ENCODE assay signal across 16 cellular contexts in genomic region chr10:34905200-34905927, GRCh38.
DNase-seq lines count a peak whose midpoint lies in the region; ATAC-seq, FAIRE-seq and TF ChIP-seq lines count a peak whose summit lies in the region.
"Had no signal": no experiment of that assay in that cellular context is flagged by ENCODE, and none has a peak within 500 bp of the region (broad histone marks: within the 10 kb centered on the region; RNA-seq: fewer than 3 reads in every experiment).

No MANE protein-coding gene starts in this region.

- ATAC-seq in PC-3, result no peak
- ATAC-seq: activated CD4-positive, alpha-beta T cell treated with anti-CD3 and anti-CD28 coated beads for 36 hours; activated CD8-positive, alpha-beta memory T cell treated with anti-CD3 and anti-CD28 coated beads, Interleukin-2, amount 10 ng/mL, durations not matched to agents 7 days and 5 days had no signal

- H3K9me3 ChIP-seq in PC-3 (ENCODE audit: low read length) (no peaks in the 10 kb centered on the region), H1 (ENCODE audit: insufficient read depth in 2 of 2, low read depth in 1 of 2, low read length in 1 of 2) (no peaks in the 10 kb centered on the region)
- H3K9me3 ChIP-seq: uterus had no signal

- H2BK12ac ChIP-seq in H1 (ENCODE audit: low read depth, low read length), result no peak overlapping the region

- H3K4me3 Mint-ChIP-seq in type B pancreatic cell, result peak overlapping the region; percentile 63
- H3K4me3 Mint-ChIP-seq: activated CD4-positive, alpha-beta T cell treated with anti-CD3 and anti-CD28 coated beads for 36 hours; activated CD8-positive, alpha-beta memory T cell treated with anti-CD3 and anti-CD28 coated beads, Interleukin-2, amount 10 ng/mL, durations not matched to agents 7 days and 5 days; stimulated activated naive CD8-positive, alpha-beta T cell treated with anti-CD3 and anti-CD28 coated beads, Interleukin-15, Interleukin-2, amounts not matched to agents 100 ng/mL and 50 ng/mL, for 24 hours had no signal

- no peak overlapping the region; the same call in 1 of the 2 replicates for H2BK15ac ChIP-seq in H1 (ENCODE audit: low read length)

- H3K4me1 Mint-ChIP-seq in type B pancreatic cell (ENCODE audit: unreplicated experiment), result peaks cover 33% of the 10 kb centered on the region
- H3K4me1 Mint-ChIP-seq: activated CD4-positive, alpha-beta T cell treated with anti-CD3 and anti-CD28 coated beads for 36 hours; activated CD8-positive, alpha-beta memory T cell treated with anti-CD3 and anti-CD28 coated beads, Interleukin-2, amount 10 ng/mL, durations not matched to agents 7 days and 5 days had no signal

- no peaks in the 10 kb centered on the region for H3K9me2 ChIP-seq in PC-3 (replicated peaks; ENCODE audit: low read length)

- H3K18ac ChIP-seq in H1 (ENCODE audit: extremely low read depth, low read length), result peak overlapping the region; percentile 22; the same call in 1 of the 2 replicates

- H3K79me2 ChIP-seq in PC-3 (ENCODE audit: low read length) (no peaks in the 10 kb centered on the region), H1 (ENCODE audit: control insufficient read depth in 1 of 2, insufficient read depth in 2 of 2, low read length in 2 of 2) (no peaks in the 10 kb centered on the region)

- peaks cover 4% of the 10 kb centered on the region; the same call in 1 of the 2 replicates for H3K4me1 ChIP-seq in PC-3 (ENCODE audit: insufficient read depth, low read length)
- H3K4me1 ChIP-seq in H1 (replicated peaks in 1 of 4; ENCODE audit: control insufficient read depth in 3 of 4, insufficient read depth in 4 of 4, low read length in 3 of 4), result peaks cover 4 to 13% (median 8%) of the 10 kb centered on the region in 4 experiments; a peak in 4 of 7 replicates

- H4K8ac ChIP-seq in H1 (ENCODE audit: extremely low read depth, insufficient read depth, low read length), result no peak overlapping the region

- H3K36me3 Mint-ChIP-seq in type B pancreatic cell, result no peaks in the 10 kb centered on the region
- H3K36me3 Mint-ChIP-seq: activated CD8-positive, alpha-beta memory T cell treated with anti-CD3 and anti-CD28 coated beads, Interleukin-2, amount 10 ng/mL, durations not matched to agents 7 days and 5 days had no signal

- H4K91ac ChIP-seq in H1 (replicated peaks; ENCODE audit: insufficient read length, low read length), result no peak overlapping the region

- H3K23me2 ChIP-seq in H1 (ENCODE audit: low read depth, low read length), result no peaks in the 10 kb centered on the region

- no peak for TF ChIP-seq EP300 in H1 (IDR thresholded peaks at IDR 0.05; ENCODE audit: borderline replicate concordance in 1 of 2, low read depth in 2 of 2, low read length in 2 of 2)

- DNase-seq in PC-3, result peak; percentile 68
- peak in 1 of 2 experiments; percentile 58 for DNase-seq in H1 (ENCODE audit: low read depth in 1 of 2, low spot score in 2 of 2)
- peak; percentile 26 for DNase-seq in mesenteric fat pad (ENCODE audit: low spot score)
- no peak for DNase-seq in type B pancreatic cell (ENCODE audit: extremely low spot score, unreplicated experiment)
- no peak for DNase-seq in nucleus accumbens (lab: John Stamatoyannopoulos, UW)
- no peak for DNase-seq in posterior cingulate gyrus
- no peak for DNase-seq in SW480 (ENCODE audit: low spot score)
- DNase-seq: activated CD4-positive, alpha-beta T cell treated with anti-CD3 and anti-CD28 coated beads for 36 hours; activated CD8-positive, alpha-beta memory T cell treated with anti-CD3 and anti-CD28 coated beads, Interleukin-2, amount 10 ng/mL, durations not matched to agents 7 days and 5 days; AML-193; occipital lobe; T1000; uterus had no signal

- no peak overlapping the region for H4K5ac ChIP-seq in H1 (ENCODE audit: insufficient read length, low read depth, low read length)

- no peak overlapping the region for H2BK20ac ChIP-seq in H1 (ENCODE audit: low read length)

- H4K20me1 ChIP-seq in PC-3 (ENCODE audit: low read length), result no peaks in the 10 kb centered on the region
- H4K20me1 ChIP-seq in H1 (replicated peaks in 1 of 2; ENCODE audit: control insufficient read depth in 1 of 2, insufficient read depth in 2 of 2, low read length in 2 of 2), result no peaks in the 10 kb centered on the region

- 79% methylated on average over 9 of the region's 9 CpGs; no CpG with 5 or more reads in 1 of the 2 experiments for WGBS in H1 (ENCODE audit: extremely low coverage in 1 of 2, insufficient coverage in 1 of 2, insufficient read length in 1 of 2, insufficient replicate concordance in 2 of 2, low coverage in 1 of 2, low lambda C conversion rate in 2 of 2, missing lambda C conversion rate in 1 of 2), 2 experiments

- peak overlapping the region; percentile 14 for H2BK120ac ChIP-seq in H1 (replicated peaks; ENCODE audit: low read depth, low read length)

- no peak overlapping the region for H3K4me3 ChIP-seq in PC-3 (ENCODE audit: low read length)
- 0 out of 8 replicates have a peak overlapping the region, but pooled peaks of 1 of the 4 experiments have one; percentile 3 for H3K4me3 ChIP-seq in H1 (ENCODE audit: extremely low read depth in 1 of 4, insufficient read depth in 2 of 4, low read depth in 3 of 4, low read length in 4 of 4)
- H3K4me3 ChIP-seq: cardiac muscle cell, uterus had no signal

- CTCF ChIA-PET in PC-3 (lab: Charles Lee) (interaction anchor here (0.6 kb wide), 1 partner anchor 13 kb away, joined by 4 read pairs; no protein-coding TSS in a partner anchor), H1 (lab: Charles Lee; ENCODE audit: partially characterized antibody) (interaction anchor here (0.6 to 1.9 kb wide), 9 partner anchors 12 to 582 kb away, joined by 3 to 5 read pairs (median 3); no protein-coding TSS in a partner anchor)

- POLR2A ChIA-PET in PC-3 (lab: Charles Lee; ENCODE audit: unreplicated experiment) (no interaction called here), H1 (lab: Charles Lee; ENCODE audit: partially characterized antibody) (interaction anchor here (1.9 kb wide), 1 partner anchor 53 kb away, joined by 5 read pairs; no protein-coding TSS in a partner anchor)

- H3K4ac ChIP-seq in H1 (replicated peaks; ENCODE audit: insufficient read length, low read depth, low read length), result no peak overlapping the region

- TF ChIP-seq RAD21 in H1 (IDR thresholded peaks at IDR 0.05 in 1 of 2, conservative IDR thresholded peaks at IDR 0.05 in 1 of 2; ENCODE audit: low read depth in 2 of 2, low read length in 2 of 2), result peak; percentile 49 to 61

- H2AFZ ChIP-seq in PC-3 (ENCODE audit: low read length), result no peak overlapping the region
- peak overlapping the region; percentile 47; the same call in 1 of the 2 replicates for H2AFZ ChIP-seq in H1 (ENCODE audit: low read length)

- H3K23ac ChIP-seq in H1 (ENCODE audit: insufficient read length), result no peak overlapping the region

- H3K27me3 ChIP-seq in PC-3 (ENCODE audit: low read length), result no peaks in the 10 kb centered on the region
- H3K27me3 ChIP-seq in H1 (replicated peaks in 1 of 4; ENCODE audit: control insufficient read depth in 3 of 4, extremely low read depth in 1 of 4, insufficient read depth in 3 of 4, low read length in 3 of 4), result peaks cover 0 to 2% (median 0%) of the 10 kb centered on the region in 4 experiments; a peak in 1 of 7 replicates
- H3K27me3 ChIP-seq: cardiac muscle cell, uterus had no signal

- H3F3A ChIP-seq in PC-3 (ENCODE audit: low read length, unreplicated experiment), result no peaks in the 10 kb centered on the region

- TF ChIP-seq CTCF in PC-3 (conservative IDR thresholded peaks at IDR 0.05; ENCODE audit: low read depth, low read length) (0 out of 2 replicates have a peak, but pooled peaks have one; percentile 12), H1 (IDR thresholded peaks at IDR 0.05; ENCODE audit: control extremely low read depth in 1 of 3, insufficient read depth in 1 of 3, low read depth in 1 of 3, low read length in 3 of 3) (peak; percentile 26 to 39 (median 35); a peak in 3 of 4 replicates), type B pancreatic cell (conservative IDR thresholded peaks at IDR 0.05) (no peak)

- intact Hi-C loops in PC-3 (cut with micrococcal nuclease) (no loop called here), posterior cingulate gyrus (cut with DNase I) (no loop called here)

- H2AK5ac ChIP-seq in H1 (ENCODE audit: low read depth, low read length), result no peak overlapping the region

- H3K27me3 Mint-ChIP-seq in type B pancreatic cell, result no peaks in the 10 kb centered on the region
- H3K27me3 Mint-ChIP-seq: activated CD4-positive, alpha-beta T cell treated with anti-CD3 and anti-CD28 coated beads for 36 hours; activated CD8-positive, alpha-beta memory T cell treated with anti-CD3 and anti-CD28 coated beads, Interleukin-2, amount 10 ng/mL, durations not matched to agents 7 days and 5 days; stimulated activated naive CD8-positive, alpha-beta T cell treated with anti-CD3 and anti-CD28 coated beads, Interleukin-15, Interleukin-2, amounts not matched to agents 100 ng/mL and 50 ng/mL, for 24 hours had no signal

- H3K56ac ChIP-seq in H1 (replicated peaks; ENCODE audit: insufficient read length, low read depth, low read length), result no peak overlapping the region

- no peaks in the 10 kb centered on the region for H3K9me3 Mint-ChIP-seq in type B pancreatic cell
- H3K9me3 Mint-ChIP-seq: activated T-helper 2 cell treated with anti-CD3 and anti-CD28 coated beads, Interferon-gamma antibody, Interleukin-2, Interleukin-4, amounts not matched to agents 10 μg/mL and 5 μg/mL and 100 μg/mL, durations not matched to agents 14 hours and 24 hours and 36 hours; stimulated activated naive CD8-positive, alpha-beta T cell treated with anti-CD3 and anti-CD28 coated beads, Interleukin-15, Interleukin-2, amounts not matched to agents 100 ng/mL and 50 ng/mL, for 24 hours had no signal

- H3K27ac ChIP-seq in PC-3 (ENCODE audit: low read length) (no peak overlapping the region), H1 (ENCODE audit: low read depth, low read length) (no peak overlapping the region)
- H3K27ac ChIP-seq: cardiac muscle cell, uterus had no signal

- H3K4me2 ChIP-seq in PC-3 (ENCODE audit: low read length), result no peak overlapping the region
- no peak overlapping the region for H3K4me2 ChIP-seq in H1 (ENCODE audit: insufficient read depth in 1 of 2, low read depth in 2 of 2, low read length in 2 of 2)

- peak overlapping the region; percentile 84 for H3K27ac Mint-ChIP-seq in type B pancreatic cell
- H3K27ac Mint-ChIP-seq: activated CD4-positive, alpha-beta T cell treated with anti-CD3 and anti-CD28 coated beads for 36 hours; activated CD8-positive, alpha-beta memory T cell treated with anti-CD3 and anti-CD28 coated beads, Interleukin-2, amount 10 ng/mL, durations not matched to agents 7 days and 5 days; activated T-helper 2 cell treated with anti-CD3 and anti-CD28 coated beads, Interferon-gamma antibody, Interleukin-2, Interleukin-4, amounts not matched to agents 10 μg/mL and 5 μg/mL and 100 μg/mL, durations not matched to agents 14 hours and 24 hours and 36 hours; stimulated activated naive CD8-positive, alpha-beta T cell treated with anti-CD3 and anti-CD28 coated beads, Interleukin-15, Interleukin-2, amounts not matched to agents 100 ng/mL and 50 ng/mL, for 24 hours had no signal

- no peaks in the 10 kb centered on the region for H3K79me1 ChIP-seq in H1 (ENCODE audit: low read depth, low read length)

- no peak overlapping the region for H3K9ac ChIP-seq in PC-3 (ENCODE audit: low read length)
- H3K9ac ChIP-seq in H1 (replicated peaks in 1 of 4; ENCODE audit: extremely low read depth in 1 of 4, low read depth in 3 of 4, low read length in 3 of 4), result no peak overlapping the region

- no peak overlapping the region for H3K14ac ChIP-seq in H1 (ENCODE audit: insufficient read length)

- no peak for FAIRE-seq in H1 (lab: Jason Lieb, UNC)

- H3K36me3 ChIP-seq in PC-3 (ENCODE audit: low read depth, low read length) (no peaks in the 10 kb centered on the region), H1 (ENCODE audit: control insufficient read depth in 2 of 4, insufficient read depth in 4 of 4, low read length in 3 of 4) (no peaks in the 10 kb centered on the region)
- H3K36me3 ChIP-seq: cardiac muscle cell, uterus had no signal

- no TSS peak for BruUV-seq in PC-3 (replicated peaks; lab: Mats Ljungman, UMichigan)

- TF ChIP-seq POLR2A in H1 (IDR thresholded peaks at IDR 0.05; ENCODE audit: control extremely low read depth in 1 of 2, low read depth in 2 of 2, low read length in 2 of 2), result no peak

- H2BK5ac ChIP-seq in H1 (ENCODE audit: low read depth, low read length), result 0 out of 2 replicates have a peak overlapping the region, but pooled peaks have one; percentile 4

Comparison
In these comparisons a context has a peak if more than half of its experiments do, and no peak if none do; other contexts are left out.
1. DNase-seq: peak in PC-3 (single experiment) and mesenteric fat pad (single experiment); none in type B pancreatic cell (single experiment), nucleus accumbens (0 of 56), posterior cingulate gyrus (0 of 10) and SW480 (single experiment).